8 cellular contexts compared by ENCODE assay signal in the genomic region with DNA sequence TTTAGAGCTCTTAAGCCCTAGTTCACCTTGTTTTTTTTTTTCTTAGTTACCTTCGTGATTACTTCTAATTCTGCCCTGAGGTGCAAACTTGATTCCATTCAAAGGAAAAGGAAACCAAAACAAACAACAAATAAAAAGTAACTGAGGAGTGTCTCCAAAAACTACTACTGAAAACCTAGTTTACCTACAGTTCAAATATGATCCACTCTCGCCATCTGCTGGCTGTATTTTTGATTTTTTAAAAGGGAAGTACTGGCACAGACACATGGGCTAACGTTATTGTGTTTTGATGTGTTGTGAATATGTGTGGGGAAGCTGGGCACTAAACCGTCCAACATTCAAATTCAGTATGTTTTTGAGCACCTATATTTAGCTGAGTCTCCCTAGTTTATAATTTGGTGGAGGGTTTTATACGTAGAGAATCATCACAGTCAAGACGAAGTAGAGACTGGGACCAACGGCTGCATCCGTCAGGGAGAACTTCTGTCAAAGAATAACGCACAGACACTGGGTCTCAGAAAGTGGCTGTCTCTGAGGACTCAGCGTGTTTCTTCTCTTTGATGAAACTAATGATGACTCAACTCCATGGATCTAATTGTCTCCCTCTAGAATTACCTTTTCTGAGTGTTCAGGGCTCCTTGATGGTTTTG.
DNase-seq lines count a peak whose midpoint lies in the region; ATAC-seq and TF ChIP-seq lines count a peak whose summit lies in the region.

No MANE protein-coding gene starts in this region.

- H3K9me3 Mint-ChIP-seq in type B pancreatic cell = peaks cover 5% of the 10 kb centered on the region

- POLR2A ChIA-PET in BJ (lab: Charles Lee) = no interaction called here

- H3K4me3 ChIP-seq in BJ (ENCODE audit: low read depth, low read length) = no peak overlapping the region

- ATAC-seq in GM18861 (IDR thresholded peaks at IDR 0.05; ENCODE audit: unreplicated experiment) = peak; percentile 83
- ATAC-seq in HG03442 (IDR thresholded peaks at IDR 0.05; ENCODE audit: unreplicated experiment) = peak; percentile 80

- H3K36me3 ChIP-seq in BJ (ENCODE audit: control insufficient read depth, insufficient read depth, low read length) = no peaks in the 10 kb centered on the region

- H3K27me3 Mint-ChIP-seq in type B pancreatic cell = peaks cover 7% of the 10 kb centered on the region

- no peaks in the 10 kb centered on the region for H3K4me1 Mint-ChIP-seq in type B pancreatic cell (ENCODE audit: unreplicated experiment)

- TF ChIP-seq CTCF in BJ (IDR thresholded peaks at IDR 0.05; ENCODE audit: insufficient read depth, low read depth, low read length) = peak; percentile 49
- TF ChIP-seq CTCF in type B pancreatic cell (conservative IDR thresholded peaks at IDR 0.05) = peak; percentile 88

- H3K4me3 Mint-ChIP-seq in type B pancreatic cell = no peak overlapping the region

- no peaks in the 10 kb centered on the region for H3K36me3 Mint-ChIP-seq in type B pancreatic cell

- peak; percentile 11 for DNase-seq in BJ (ENCODE audit: low read depth)
- peak; percentile 74 for DNase-seq in NCI-H69 (lab: John Stamatoyannopoulos, UW)
- DNase-seq in brain pericyte (ENCODE audit: low read depth, low spot score) = peak; percentile 20
- peak; percentile 77 for DNase-seq in kidney glomerular epithelial cell (lab: John Stamatoyannopoulos, UW)
- DNase-seq in type B pancreatic cell (ENCODE audit: extremely low spot score, unreplicated experiment) = no peak
- DNase-seq in occipital lobe (lab: John Stamatoyannopoulos, UW) = no peak

- no peak overlapping the region for H3K27ac Mint-ChIP-seq in type B pancreatic cell

- no peaks in the 10 kb centered on the region; the same call in 1 of the 2 replicates for H3K27me3 ChIP-seq in BJ (ENCODE audit: control insufficient read depth, insufficient read depth, low read length)

- CTCF ChIA-PET in BJ (lab: Yijun Ruan, JAX) = interaction anchor here (0.6 to 2.4 kb wide), 14 partner anchors 8 to 1566 kb away, joined by 3 to 7 read pairs (median 4); a partner anchor contains a TSS

Comparison
In these comparisons a context has a peak if more than half of its experiments do, and no peak if none do; other contexts are left out.
1. DNase-seq: peak in BJ (single experiment), NCI-H69 (single experiment), brain pericyte (single experiment) and kidney glomerular epithelial cell (single experiment); none in type B pancreatic cell (single experiment) and occipital lobe (single experiment).